In the genomic region with DNA sequence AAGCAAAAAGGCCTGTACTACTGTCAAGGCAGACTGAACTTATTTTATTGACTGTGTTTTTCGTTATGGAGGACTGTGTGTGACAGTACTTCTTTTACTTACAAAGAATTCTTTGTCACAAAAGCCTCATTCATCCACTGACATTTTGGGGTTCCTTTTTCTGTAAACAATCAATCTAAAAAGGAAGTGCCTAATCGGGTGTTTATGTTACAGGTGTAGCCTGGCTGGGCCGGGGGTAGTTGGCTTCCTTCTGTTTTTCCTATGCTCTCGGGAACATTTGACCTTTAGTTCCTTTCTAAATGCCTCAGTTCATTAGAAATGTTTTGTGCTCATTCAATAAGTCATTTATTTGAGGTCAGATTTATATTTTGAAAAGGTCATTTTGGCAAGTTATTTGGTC, we compare ENCODE assay signal across 31 cellular contexts. TPM values are rescaled to one million over a fixed set of nuclear protein-coding genes. Genes with fewer than 3 reads are reported as not detected.
A peak's percentile ranks its signal among the peaks of the same experiment; 100 is the strongest.
DNase-seq lines count a peak whose midpoint lies in the region; ATAC-seq and TF ChIP-seq lines count a peak whose summit lies in the region.
"Had no signal": no experiment of that assay in that cellular context is flagged by ENCODE, and none has a peak within 500 bp of the region (broad histone marks: within the 10 kb centered on the region; RNA-seq: fewer than 3 reads in every experiment).

No MANE protein-coding gene starts in this region.

- peaks cover 65% of the 10 kb centered on the region for H3K4me1 Mint-ChIP-seq in activated B cell treated with CpG ODN at 0.5 μM for 24 hours

- POLR2A ChIA-PET in activated B cell treated with CpG ODN at 0.5 μM for 24 hours (lab: Charles Lee), result no interaction called here

- H3K4me3 Mint-ChIP-seq in activated B cell treated with CpG ODN at 0.5 μM for 24 hours, result peak overlapping the region; percentile 7
- H3K4me3 Mint-ChIP-seq: activated CD8-positive, alpha-beta memory T cell treated with anti-CD3 and anti-CD28 coated beads, Interleukin-2, amount 10 ng/mL, durations not matched to agents 7 days and 5 days; endodermal cell; immature natural killer cell; mesothelial cell of epicardium; T-helper 17 cell had no signal

- no peaks in the 10 kb centered on the region for H3K36me3 Mint-ChIP-seq in activated B cell treated with CpG ODN at 0.5 μM for 24 hours (ENCODE audit: low read depth)
- H3K36me3 Mint-ChIP-seq: immature natural killer cell, mesothelial cell of epicardium, naive B cell had no signal

- peak overlapping the region; percentile 3 for H3K9ac ChIP-seq in iPS-15b (ENCODE audit: low read depth, low read length)
- H3K9ac ChIP-seq: GM23248, KMS-11 had no signal

- CTCF ChIA-PET in activated B cell treated with CpG ODN at 0.5 μM for 24 hours (lab: Charles Lee), result no interaction called here

- ATAC-seq in Right ventricle myocardium superior (ENCODE audit: poor library complexity), result no peak
- ATAC-seq in activated B cell treated with CpG ODN at 0.5 μM for 24 hours (ENCODE audit: low read depth), result no peak
- ATAC-seq in GM21529 (IDR thresholded peaks at IDR 0.05; ENCODE audit: unreplicated experiment), result no peak
- no peak for ATAC-seq in left lung
- ATAC-seq in HG03025 (IDR thresholded peaks at IDR 0.05; ENCODE audit: low FRiP score, unreplicated experiment), result no peak
- ATAC-seq: activated CD8-positive, alpha-beta memory T cell treated with anti-CD3 and anti-CD28 coated beads, Interleukin-2, amount 10 ng/mL, durations not matched to agents 7 days and 5 days; psoas muscle; stimulated activated naive CD8-positive, alpha-beta T cell treated with anti-CD3 and anti-CD28 coated beads, Interleukin-15, Interleukin-2, amounts not matched to agents 100 U/mL and 50 U/mL, for 24 hours; T-helper 17 cell had no signal

- no peaks in the 10 kb centered on the region for H3K9me3 Mint-ChIP-seq in activated B cell treated with CpG ODN at 0.5 μM for 24 hours
- H3K9me3 Mint-ChIP-seq: endodermal cell, immature natural killer cell, mesothelial cell of epicardium, naive B cell had no signal

- H3K9me3 ChIP-seq in left ventricle myocardium inferior (replicated peaks) (no peaks in the 10 kb centered on the region), iPS-15b (ENCODE audit: control insufficient read depth, insufficient read depth, low read length) (no peaks in the 10 kb centered on the region), left lung (no peaks in the 10 kb centered on the region)
- H3K9me3 ChIP-seq: BE2C, colonic mucosa, psoas muscle, thyroid gland had no signal

- no peak overlapping the region for H3K27ac Mint-ChIP-seq in activated B cell treated with CpG ODN at 0.5 μM for 24 hours
- H3K27ac Mint-ChIP-seq: activated CD8-positive, alpha-beta memory T cell treated with anti-CD3 and anti-CD28 coated beads, Interleukin-2, amount 10 ng/mL, durations not matched to agents 7 days and 5 days; endodermal cell; immature natural killer cell; mesothelial cell of epicardium; T-helper 17 cell had no signal

- no peaks in the 10 kb centered on the region for H3K36me3 ChIP-seq in left ventricle myocardium inferior
- no peaks in the 10 kb centered on the region for H3K36me3 ChIP-seq in iPS-15b (ENCODE audit: control insufficient read depth, insufficient read depth, low read length)
- H3K36me3 ChIP-seq in left lung, result no peaks in the 10 kb centered on the region
- H3K36me3 ChIP-seq: BE2C, cardiac muscle cell, colonic mucosa, thyroid gland had no signal

- H3K27me3 ChIP-seq in left ventricle myocardium inferior (ENCODE audit: low read depth) (no peaks in the 10 kb centered on the region), iPS-15b (ENCODE audit: control insufficient read depth, insufficient read depth, low read length) (peaks cover 3% of the 10 kb centered on the region), left lung (no peaks in the 10 kb centered on the region)
- H3K27me3 ChIP-seq: BE2C, cardiac muscle cell, colonic mucosa, thyroid gland had no signal

- DNase-seq in left ventricle myocardium inferior (no peak), Right ventricle myocardium superior (no peak), activated B cell treated with CpG ODN at 0.5 μM for 24 hours (no peak), left lung (no peak)
- DNase-seq: activated CD4-positive, alpha-beta T cell treated with anti-CD3 and anti-CD28 coated beads for 4 hours; activated CD8-positive, alpha-beta memory T cell treated with anti-CD3 and anti-CD28 coated beads, Interleukin-2, amount 10 ng/mL, durations not matched to agents 7 days and 5 days; activated naive CD4-positive, alpha-beta T cell treated with anti-CD3 and anti-CD28 coated beads, Interleukin-2, amount 50 U/mL, for 16 hours; aorta; BE2C; colonic mucosa; DMS79; endodermal cell; GF-D8; GM23248; hippocampal formation; immature natural killer cell; naive B cell; NCI-H1417 treated with DMSO at 0.1 percent for 48 hours; NCI-H2081 treated with DMSO at 0.1 percent for 48 hours; NCI-H226; NCI-H748 treated with DMSO at 0.1 percent for 48 hours; psoas muscle; stimulated activated naive CD8-positive, alpha-beta T cell treated with anti-CD3 and anti-CD28 coated beads, Interleukin-15, Interleukin-2, amounts not matched to agents 100 U/mL and 50 U/mL, for 24 hours; T-helper 17 cell; thyroid gland had no signal

- TF ChIP-seq CTCF in left ventricle myocardium inferior (IDR thresholded peaks at IDR 0.05; ENCODE audit: borderline replicate concordance) (no peak), activated B cell treated with CpG ODN at 0.5 μM for 24 hours (IDR thresholded peaks at IDR 0.05) (no peak), left lung (IDR thresholded peaks at IDR 0.05) (no peak)

- H3K27ac ChIP-seq in left ventricle myocardium inferior (replicated peaks) (peak overlapping the region; percentile 10), left lung (peak overlapping the region in 1 of 2 donors; percentile 9)
- H3K27ac ChIP-seq: cardiac muscle cell, colonic mucosa, GM23248, KMS-11, psoas muscle, thyroid gland had no signal

- intact Hi-C loops in left ventricle myocardium inferior (cut with micrococcal nuclease) (no loop called here), Right ventricle myocardium superior (cut with DNase I) (no loop called here), activated B cell treated with CpG ODN at 0.5 μM for 24 hours (cut with micrococcal nuclease) (no loop called here), left lung (cut with DNase I) (no loop called here)

- H3K4me3 ChIP-seq in left ventricle myocardium inferior (no peak overlapping the region), iPS-15b (ENCODE audit: low read depth, low read length) (no peak overlapping the region), left lung (no peak overlapping the region)
- H3K4me3 ChIP-seq: cardiac muscle cell, colonic mucosa, GM23248, psoas muscle, thyroid gland had no signal

- peaks cover 75% of the 10 kb centered on the region for H3K4me1 ChIP-seq in left ventricle myocardium inferior
- no peaks in the 10 kb centered on the region for H3K4me1 ChIP-seq in iPS-15b (ENCODE audit: control insufficient read depth, insufficient read depth, low read length)
- peaks cover 6 to 70% of the 10 kb centered on the region in 2 donors for H3K4me1 ChIP-seq in left lung
- H3K4me1 ChIP-seq: BE2C had no signal

- H3K27me3 Mint-ChIP-seq in activated B cell treated with CpG ODN at 0.5 μM for 24 hours, result no peaks in the 10 kb centered on the region
- H3K27me3 Mint-ChIP-seq: activated CD8-positive, alpha-beta memory T cell treated with anti-CD3 and anti-CD28 coated beads, Interleukin-2, amount 10 ng/mL, durations not matched to agents 7 days and 5 days; naive B cell; T-helper 17 cell had no signal

RNA-seq across cellular contexts. Expression of a gene that starts 8.3 kb away (rescaled TPM):
- 13.1 TPM for total RNA-seq in left ventricle myocardium inferior
- 16.1 TPM for total RNA-seq in Right ventricle myocardium superior
- 28.6 and 29.4 TPM in 2 replicates for total RNA-seq in activated B cell treated with CpG ODN at 0.5 μM for 24 hours
- 10 to 100 TPM; 25.1 to 34.5 TPM for total RNA-seq in left lung
